In genomic region chr10:69311309-69311708, GRCh38 we compare ENCODE assay signal across 1 cellular context.
TF ChIP-seq lines count a peak whose summit lies in the region.

No MANE protein-coding gene starts in this region.

TF ChIP-seq in H1, 55 proteins besides CTCF, POLR2A, EP300 and RAD21 (continued from another document):
- TF ChIP-seq CHD7 (IDR thresholded peaks at IDR 0.05; ENCODE audit: insufficient replicate concordance, low read length), result no peak
